In the genomic region with DNA sequence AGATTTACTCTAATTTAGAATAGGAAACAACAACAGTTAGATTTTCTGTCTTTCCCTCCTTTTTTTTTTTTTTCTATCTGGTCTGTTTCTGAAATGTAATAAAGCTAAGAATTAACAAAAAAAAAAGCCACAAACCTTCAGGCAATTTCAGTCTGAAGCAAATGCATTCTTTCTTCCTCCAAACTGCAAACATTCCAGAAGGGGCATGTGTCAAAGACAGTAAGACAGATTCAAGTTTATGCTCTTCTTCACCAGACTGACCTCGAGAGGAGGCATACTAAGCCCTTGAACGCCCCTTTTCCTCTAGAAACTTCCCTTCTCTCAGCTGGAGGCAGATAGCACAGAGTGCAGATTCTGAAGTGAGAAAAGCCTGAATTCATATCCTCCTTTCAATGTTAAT, we compare ENCODE assay signal across 18 cellular contexts.
A peak's percentile ranks its signal among the peaks of the same experiment; 100 is the strongest.
DNase-seq lines count a peak whose midpoint lies in the region; ATAC-seq and TF ChIP-seq lines count a peak whose summit lies in the region.
"Had no signal": no experiment of that assay in that cellular context is flagged by ENCODE, and none has a peak within 500 bp of the region (broad histone marks: within the 10 kb centered on the region; RNA-seq: fewer than 3 reads in every experiment).

No MANE protein-coding gene starts in this region.

- H3K36me3 ChIP-seq in Peyer's patch: no peaks in the 10 kb centered on the region
- H3K36me3 ChIP-seq: BLaER1 had no signal

- TF ChIP-seq CTCF in choroid plexus epithelial cell (conservative IDR thresholded peaks at IDR 0.05; ENCODE audit: low read depth, low read length): no peak
- no peak for TF ChIP-seq CTCF in Peyer's patch (IDR thresholded peaks at IDR 0.05)

- no peak overlapping the region for H3K4me3 ChIP-seq in choroid plexus epithelial cell (ENCODE audit: low read depth, low read length)
- H3K4me3 ChIP-seq in Peyer's patch: no peak overlapping the region
- H3K4me3 ChIP-seq: BLaER1, GM23338 had no signal

- no peak overlapping the region for H3K27ac ChIP-seq in Peyer's patch
- H3K27ac ChIP-seq: 22Rv1, BLaER1, C4-2B had no signal

- H3K4me1 ChIP-seq in Peyer's patch: no peaks in the 10 kb centered on the region
- H3K4me1 ChIP-seq: BLaER1 had no signal

- H3K27me3 ChIP-seq in Peyer's patch: no peaks in the 10 kb centered on the region
- H3K27me3 ChIP-seq: BLaER1 had no signal

- TF ChIP-seq POLR2A in Peyer's patch (IDR thresholded peaks at IDR 0.05): no peak

- DNase-seq in COLO829 (ENCODE audit: low spot score) (peak; percentile 29), choroid plexus epithelial cell (ENCODE audit: low read depth) (peak; percentile 0), left kidney (ENCODE audit: low read depth, low spot score) (peak; percentile 5), Peyer's patch (no peak)
- DNase-seq: CD4-positive, CD25-positive, alpha-beta regulatory T cell; CD8-positive, alpha-beta T cell; DMS 273 treated with DMSO at 0.1 percent for 48 hours; DMS79; EL; GF-D8; H9 had no signal

- ATAC-seq in HG03196 (IDR thresholded peaks at IDR 0.05; ENCODE audit: unreplicated experiment): no peak
- ATAC-seq in HG02973 (IDR thresholded peaks at IDR 0.05; ENCODE audit: unreplicated experiment): no peak
- ATAC-seq: CD8-positive, alpha-beta T cell; GM23338; HCT116 had no signal

- peaks cover 0 to 4% (median 0%) of the 10 kb centered on the region in 4 donors for H3K9me3 ChIP-seq in Peyer's patch
- H3K9me3 ChIP-seq: BLaER1 had no signal

Comparison
In these comparisons a context has a peak if more than half of its experiments do, and no peak if none do; other contexts are left out.
1. DNase-seq: peak in COLO829 (single experiment), choroid plexus epithelial cell (single experiment) and left kidney (single experiment); none in Peyer's patch (0 of 3).